ENCODE assay signal across 1 cellular context in genomic region chr6:36346486-36346885, GRCh38.
TF ChIP-seq lines count a peak whose summit lies in the region.

No MANE protein-coding gene starts in this region.

TF ChIP-seq in K562, 482 proteins besides CTCF, POLR2A, EP300 and RAD21:
- TF ChIP-seq ZNF318 (IDR thresholded peaks at IDR 0.05; ENCODE audit: borderline replicate concordance in 1 of 2, low read depth in 1 of 2) = no peak
- no peak for TF ChIP-seq CHD1 (IDR thresholded peaks at IDR 0.05; ENCODE audit: low read length)
- TF ChIP-seq DIDO1 (tag; IDR thresholded peaks at IDR 0.05; ENCODE audit: low read depth) = no peak
- TF ChIP-seq KAT2B (IDR thresholded peaks at IDR 0.05; ENCODE audit: low read depth, low read length) = no peak
- TF ChIP-seq MLLT1 (IDR thresholded peaks at IDR 0.05) = peak in 1 of 2 experiments; percentile 50; a peak in 1 of 4 replicates
- TF ChIP-seq WHSC1 (IDR thresholded peaks at IDR 0.05; ENCODE audit: low read length) = no peak
- 0 out of 2 replicates have a peak, but pooled peaks have one; percentile 3 for TF ChIP-seq THAP12 (CRISPR knock-in tag; IDR thresholded peaks at IDR 0.05)
- peak; percentile 67 for TF ChIP-seq NFIC (IDR thresholded peaks at IDR 0.05)
- TF ChIP-seq ZBTB5 (IDR thresholded peaks at IDR 0.05) = no peak
- TF ChIP-seq MAX (CRISPR knock-in tag; IDR thresholded peaks at IDR 0.05) = no peak
- TF ChIP-seq CBFA2T2 (conservative IDR thresholded peaks at IDR 0.05) = no peak
- no peak for TF ChIP-seq MAFK (IDR thresholded peaks at IDR 0.05; ENCODE audit: low read length)
- TF ChIP-seq ZZZ3 (IDR thresholded peaks at IDR 0.05) = no peak
- no peak for TF ChIP-seq ZNF280A (IDR thresholded peaks at IDR 0.05; ENCODE audit: low read depth, partially characterized antibody)
- TF ChIP-seq ATF4 (CRISPR knock-in tag; IDR thresholded peaks at IDR 0.05) = no peak
TF ChIP-seq in K562: peak in this region for 3.
